In genomic region chr7:37728747-37729146, GRCh38 we compare ENCODE assay signal across 11 cellular contexts. TPM values are rescaled to one million over a fixed set of nuclear protein-coding genes. Genes with fewer than 3 reads are reported as not detected.
A peak's percentile ranks its signal among the peaks of the same experiment; 100 is the strongest.
DNase-seq lines count a peak whose midpoint lies in the region; ATAC-seq, FAIRE-seq and TF ChIP-seq lines count a peak whose summit lies in the region.
"Had no signal": no experiment of that assay in that cellular context is flagged by ENCODE, and none has a peak within 500 bp of the region (broad histone marks: within the 10 kb centered on the region; RNA-seq: fewer than 3 reads in every experiment).

No MANE protein-coding gene starts in this region.

- WGBS in aorta, 2 donors, result 0 to 3% methylated on average over 1 of the region's 1 CpG

- no peaks in the 10 kb centered on the region for H3K9me3 ChIP-seq in aorta (ENCODE audit: control insufficient read depth, low read length)
- H3K9me3 ChIP-seq: transverse colon had no signal

- H3K4me3 ChIP-seq in HL-60 (replicated peaks; ENCODE audit: insufficient read depth, low read length), result no peak overlapping the region
- H3K4me3 ChIP-seq in aorta (ENCODE audit: low read length in 2 of 2), result no peak overlapping the region
- H3K4me3 ChIP-seq: transverse colon had no signal

- H3K27ac ChIP-seq in HL-60 (replicated peaks) (peak overlapping the region; percentile 36), aorta (ENCODE audit: low read depth in 1 of 2, low read length in 2 of 2) (peak overlapping the region; percentile 74 to 86)
- H3K27ac ChIP-seq: transverse colon had no signal

- peaks cover 9 to 10% of the 10 kb centered on the region in 2 donors for H3K4me1 ChIP-seq in aorta (ENCODE audit: control insufficient read depth in 1 of 2, insufficient read depth in 2 of 2, low read length in 2 of 2)
- H3K4me1 ChIP-seq: transverse colon had no signal

- no peaks in the 10 kb centered on the region for H3K27me3 ChIP-seq in HL-60 (ENCODE audit: insufficient read depth, poor library complexity, severe bottlenecking)
- no peaks in the 10 kb centered on the region for H3K27me3 ChIP-seq in aorta (ENCODE audit: control insufficient read depth in 1 of 2, insufficient read depth in 2 of 2, low read length in 1 of 2)
- H3K27me3 ChIP-seq: transverse colon had no signal

- ATAC-seq in stimulated activated naive CD8-positive, alpha-beta T cell treated with anti-CD3 and anti-CD28 coated beads, Interleukin-15, Interleukin-2, amounts not matched to agents 100 U/mL and 50 U/mL, for 24 hours, result peak; percentile 23
- ATAC-seq in stimulated activated naive CD8-positive, alpha-beta T cell treated with anti-CD3 and anti-CD28 coated beads, Interleukin-15, amount 100 ng/mL, for 72 hours, result no peak
- peak; percentile 34 for ATAC-seq in aorta (ENCODE audit: low FRiP score)
- no peak for ATAC-seq in HG02763 (IDR thresholded peaks at IDR 0.05; ENCODE audit: unreplicated experiment)
- ATAC-seq in HG03175 (IDR thresholded peaks at IDR 0.05; ENCODE audit: unreplicated experiment), result no peak

- TF ChIP-seq CTCF in HL-60 (IDR thresholded peaks at IDR 0.05; ENCODE audit: insufficient read depth, low read length), result no peak
- no peak for TF ChIP-seq CTCF in D721Med (IDR thresholded peaks at IDR 0.05; ENCODE audit: insufficient read depth, missing control alignments)

- no peak overlapping the region for H3K27ac Mint-ChIP-seq in stimulated activated naive CD8-positive, alpha-beta T cell treated with anti-CD3 and anti-CD28 coated beads, Interleukin-15, amount 100 ng/mL, for 72 hours

- no peak for FAIRE-seq in D721Med (lab: Jason Lieb, UNC)

- H3K9me3 Mint-ChIP-seq in stimulated activated naive CD8-positive, alpha-beta T cell treated with anti-CD3 and anti-CD28 coated beads, Interleukin-15, amount 100 ng/mL, for 72 hours, result no peaks in the 10 kb centered on the region

- peaks cover 11% of the 10 kb centered on the region for H3K4me1 Mint-ChIP-seq in stimulated activated naive CD8-positive, alpha-beta T cell treated with anti-CD3 and anti-CD28 coated beads, Interleukin-15, amount 100 ng/mL, for 72 hours

- H3K27me3 Mint-ChIP-seq in stimulated activated naive CD8-positive, alpha-beta T cell treated with anti-CD3 and anti-CD28 coated beads, Interleukin-15, amount 100 ng/mL, for 72 hours, result no peaks in the 10 kb centered on the region

- no peaks in the 10 kb centered on the region for H3K36me3 ChIP-seq in aorta (ENCODE audit: control insufficient read depth in 1 of 2, insufficient read depth in 2 of 2, low read length in 1 of 2)
- H3K36me3 ChIP-seq: transverse colon had no signal

- intact Hi-C loops in aorta (cut with DNase I), result no loop called here

- H3K4me3 Mint-ChIP-seq in stimulated activated naive CD8-positive, alpha-beta T cell treated with anti-CD3 and anti-CD28 coated beads, Interleukin-15, amount 100 ng/mL, for 72 hours, result no peak overlapping the region

- DNase-seq in stimulated activated naive CD8-positive, alpha-beta T cell treated with anti-CD3 and anti-CD28 coated beads, Interleukin-15, Interleukin-2, amounts not matched to agents 100 U/mL and 50 U/mL, for 24 hours, result no peak
- no peak for DNase-seq in stimulated activated naive CD8-positive, alpha-beta T cell treated with anti-CD3 and anti-CD28 coated beads, Interleukin-15, amount 100 ng/mL, for 72 hours
- no peak for DNase-seq in HL-60 (ENCODE audit: low read depth in 1 of 2, low spot score in 1 of 2)
- peak; percentile 21 for DNase-seq in globus pallidus (ENCODE audit: low spot score)
- no peak for DNase-seq in aorta
- no peak for DNase-seq in D721Med (ENCODE audit: insufficient read length, low spot score)
- DNase-seq: NCI-H748 treated with DMSO at 0.1 percent for 48 hours, transverse colon had no signal

RNA-seq across cellular contexts. Expression of gene GPR141, which starts 45.2 kb away (rescaled TPM):
- 1 to 10 TPM; 1.2 to 4.2 TPM for total RNA-seq in aorta
- polyA plus RNA-seq in aorta, result under 1 TPM in 1 of 2 donors, not detected in 1; 0.88 TPM
- total RNA-seq: T-helper 1 cell treated with Interleukin-12 subunit alpha and Interleukin-12 subunit beta and Interleukin-4 antibody, amounts not matched to agents 30 ng/mL and 1 ng/mL, for 36 hours; transverse colon had no signal

Comparison
In these comparisons a context has a peak if more than half of its experiments do, and no peak if none do; other contexts are left out.
1. ATAC-seq: peak in stimulated activated naive CD8-positive, alpha-beta T cell treated with anti-CD3 and anti-CD28 coated beads, Interleukin-15, Interleukin-2, amounts not matched to agents 100 U/mL and 50 U/mL, for 24 hours (single experiment) and aorta (single experiment); none in stimulated activated naive CD8-positive, alpha-beta T cell treated with anti-CD3 and anti-CD28 coated beads, Interleukin-15, amount 100 ng/mL, for 72 hours (single experiment), HG02763 (single experiment) and HG03175 (single experiment).